ENCODE assay signal across 1 cellular context in genomic region chr10:104255244-104255981, GRCh38.
TF ChIP-seq lines count a peak whose summit lies in the region.

No MANE protein-coding gene starts in this region.

TF ChIP-seq in HepG2, 621 proteins besides CTCF, POLR2A, EP300 and RAD21 (continued from another document and continues in another):
- no peak for TF ChIP-seq HNF1A (IDR thresholded peaks at IDR 0.05; ENCODE audit: low read depth)
- TF ChIP-seq HNF1A (CRISPR knock-in tag; IDR thresholded peaks at IDR 0.05; ENCODE audit: borderline replicate concordance): no peak
- TF ChIP-seq, protein P1, sequence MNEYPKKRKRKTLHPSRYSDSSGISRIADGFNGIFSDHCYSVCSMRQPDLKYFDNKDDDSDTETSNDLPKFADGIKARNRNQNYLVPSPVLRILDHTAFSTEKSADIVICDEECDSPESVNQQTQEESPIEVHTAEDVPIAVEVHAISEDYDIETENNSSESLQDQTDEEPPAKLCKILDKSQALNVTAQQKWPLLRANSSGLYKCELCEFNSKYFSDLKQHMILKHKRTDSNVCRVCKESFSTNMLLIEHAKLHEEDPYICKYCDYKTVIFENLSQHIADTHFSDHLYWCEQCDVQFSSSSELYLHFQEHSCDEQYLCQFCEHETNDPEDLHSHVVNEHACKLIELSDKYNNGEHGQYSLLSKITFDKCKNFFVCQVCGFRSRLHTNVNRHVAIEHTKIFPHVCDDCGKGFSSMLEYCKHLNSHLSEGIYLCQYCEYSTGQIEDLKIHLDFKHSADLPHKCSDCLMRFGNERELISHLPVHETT (CRISPR knock-in tag; conservative IDR thresholded peaks at IDR 0.05): no peak
- TF ChIP-seq IKZF1 (IDR thresholded peaks at IDR 0.05): no peak
- TF ChIP-seq ZNF710 (CRISPR knock-in tag; IDR thresholded peaks at IDR 0.05; ENCODE audit: borderline replicate concordance): no peak
- no peak for TF ChIP-seq ZNF562 (CRISPR knock-in tag; IDR thresholded peaks at IDR 0.05; ENCODE audit: borderline replicate concordance)
- no peak for TF ChIP-seq KLF6 (CRISPR knock-in tag; IDR thresholded peaks at IDR 0.05)
- TF ChIP-seq SOX5 (CRISPR knock-in tag; IDR thresholded peaks at IDR 0.05; ENCODE audit: borderline replicate concordance): no peak
- TF ChIP-seq ATF2 (CRISPR knock-in tag; IDR thresholded peaks at IDR 0.05): no peak; the same call in 1 of the 2 replicates
- TF ChIP-seq MXI1 (IDR thresholded peaks at IDR 0.05; ENCODE audit: borderline replicate concordance, low read depth, low read length): no peak
- TF ChIP-seq ZNF761 (CRISPR knock-in tag; conservative IDR thresholded peaks at IDR 0.05): no peak
- TF ChIP-seq, protein P2, sequence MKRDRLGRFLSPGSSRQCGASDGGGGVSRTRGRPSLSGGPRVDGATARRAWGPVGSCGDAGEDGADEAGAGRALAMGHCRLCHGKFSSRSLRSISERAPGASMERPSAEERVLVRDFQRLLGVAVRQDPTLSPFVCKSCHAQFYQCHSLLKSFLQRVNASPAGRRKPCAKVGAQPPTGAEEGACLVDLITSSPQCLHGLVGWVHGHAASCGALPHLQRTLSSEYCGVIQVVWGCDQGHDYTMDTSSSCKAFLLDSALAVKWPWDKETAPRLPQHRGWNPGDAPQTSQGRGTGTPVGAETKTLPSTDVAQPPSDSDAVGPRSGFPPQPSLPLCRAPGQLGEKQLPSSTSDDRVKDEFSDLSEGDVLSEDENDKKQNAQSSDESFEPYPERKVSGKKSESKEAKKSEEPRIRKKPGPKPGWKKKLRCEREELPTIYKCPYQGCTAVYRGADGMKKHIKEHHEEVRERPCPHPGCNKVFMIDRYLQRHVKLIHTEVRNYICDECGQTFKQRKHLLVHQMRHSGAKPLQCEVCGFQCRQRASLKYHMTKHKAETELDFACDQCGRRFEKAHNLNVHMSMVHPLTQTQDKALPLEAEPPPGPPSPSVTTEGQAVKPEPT (CRISPR knock-in tag; IDR thresholded peaks at IDR 0.05; ENCODE audit: low read depth): no peak
- no peak for TF ChIP-seq NFYC (CRISPR knock-in tag; IDR thresholded peaks at IDR 0.05)
- TF ChIP-seq HOXA5 (CRISPR knock-in tag; IDR thresholded peaks at IDR 0.05): no peak
- TF ChIP-seq REST (IDR thresholded peaks at IDR 0.05; ENCODE audit: borderline replicate concordance in 1 of 2, low read depth in 1 of 2, low read length in 2 of 2): no peak
- TF ChIP-seq RARA (CRISPR knock-in tag; IDR thresholded peaks at IDR 0.05): peak; percentile 80
- TF ChIP-seq, protein P3, sequence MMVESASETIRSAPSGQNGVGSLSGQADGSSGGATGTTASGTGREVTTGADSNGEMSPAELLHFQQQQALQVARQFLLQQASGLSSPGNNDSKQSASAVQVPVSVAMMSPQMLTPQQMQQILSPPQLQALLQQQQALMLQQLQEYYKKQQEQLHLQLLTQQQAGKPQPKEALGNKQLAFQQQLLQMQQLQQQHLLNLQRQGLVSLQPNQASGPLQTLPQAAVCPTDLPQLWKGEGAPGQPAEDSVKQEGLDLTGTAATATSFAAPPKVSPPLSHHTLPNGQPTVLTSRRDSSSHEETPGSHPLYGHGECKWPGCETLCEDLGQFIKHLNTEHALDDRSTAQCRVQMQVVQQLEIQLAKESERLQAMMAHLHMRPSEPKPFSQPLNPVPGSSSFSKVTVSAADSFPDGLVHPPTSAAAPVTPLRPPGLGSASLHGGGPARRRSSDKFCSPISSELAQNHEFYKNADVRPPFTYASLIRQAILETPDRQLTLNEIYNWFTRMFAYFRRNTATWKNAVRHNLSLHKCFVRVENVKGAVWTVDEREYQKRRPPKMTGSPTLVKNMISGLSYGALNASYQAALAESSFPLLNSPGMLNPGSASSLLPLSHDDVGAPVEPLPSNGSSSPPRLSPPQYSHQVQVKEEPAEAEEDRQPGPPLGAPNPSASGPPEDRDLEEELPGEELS (CRISPR knock-in tag; IDR thresholded peaks at IDR 0.05): no peak
- no peak for TF ChIP-seq MZF1 (CRISPR knock-in tag; IDR thresholded peaks at IDR 0.05; ENCODE audit: borderline replicate concordance)
- TF ChIP-seq DMTF1 (CRISPR knock-in tag; IDR thresholded peaks at IDR 0.05): no peak
- no peak for TF ChIP-seq ZNF543 (CRISPR knock-in tag; IDR thresholded peaks at IDR 0.05)
- no peak for TF ChIP-seq MYPOP (CRISPR knock-in tag; IDR thresholded peaks at IDR 0.05)
- no peak for TF ChIP-seq ZNF775 (CRISPR knock-in tag; IDR thresholded peaks at IDR 0.05; ENCODE audit: borderline replicate concordance)
- no peak for TF ChIP-seq HDAC6 (IDR thresholded peaks at IDR 0.05; ENCODE audit: low read depth, low read length)
- TF ChIP-seq ZNF614 (CRISPR knock-in tag; IDR thresholded peaks at IDR 0.05; ENCODE audit: borderline replicate concordance): no peak
- no peak for TF ChIP-seq ZFP36 (IDR thresholded peaks at IDR 0.05; ENCODE audit: borderline replicate concordance, low read depth, low read length, partially characterized antibody)
- TF ChIP-seq ZFP90 (CRISPR knock-in tag; IDR thresholded peaks at IDR 0.05; ENCODE audit: borderline replicate concordance): no peak
- TF ChIP-seq IRF2 (CRISPR knock-in tag; IDR thresholded peaks at IDR 0.05): no peak
- TF ChIP-seq, protein P4, sequence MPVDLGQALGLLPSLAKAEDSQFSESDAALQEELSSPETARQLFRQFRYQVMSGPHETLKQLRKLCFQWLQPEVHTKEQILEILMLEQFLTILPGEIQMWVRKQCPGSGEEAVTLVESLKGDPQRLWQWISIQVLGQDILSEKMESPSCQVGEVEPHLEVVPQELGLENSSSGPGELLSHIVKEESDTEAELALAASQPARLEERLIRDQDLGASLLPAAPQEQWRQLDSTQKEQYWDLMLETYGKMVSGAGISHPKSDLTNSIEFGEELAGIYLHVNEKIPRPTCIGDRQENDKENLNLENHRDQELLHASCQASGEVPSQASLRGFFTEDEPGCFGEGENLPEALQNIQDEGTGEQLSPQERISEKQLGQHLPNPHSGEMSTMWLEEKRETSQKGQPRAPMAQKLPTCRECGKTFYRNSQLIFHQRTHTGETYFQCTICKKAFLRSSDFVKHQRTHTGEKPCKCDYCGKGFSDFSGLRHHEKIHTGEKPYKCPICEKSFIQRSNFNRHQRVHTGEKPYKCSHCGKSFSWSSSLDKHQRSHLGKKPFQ (CRISPR knock-in tag; IDR thresholded peaks at IDR 0.05; ENCODE audit: insufficient replicate concordance): no peak
- TF ChIP-seq HMGA1 (CRISPR knock-in tag; conservative IDR thresholded peaks at IDR 0.05): no peak
- TF ChIP-seq ZSCAN20 (CRISPR knock-in tag; IDR thresholded peaks at IDR 0.05; ENCODE audit: borderline replicate concordance): no peak
- TF ChIP-seq TFE3 (CRISPR knock-in tag; IDR thresholded peaks at IDR 0.05): no peak
